Comparison of ENCODE assay signal across 8 cellular contexts in genomic region chr11:126115820-126116319, GRCh38. TPM values are rescaled to one million over a fixed set of nuclear protein-coding genes. Genes with fewer than 3 reads are reported as not detected.
DNase-seq lines count a peak whose midpoint lies in the region; ATAC-seq, FAIRE-seq and TF ChIP-seq lines count a peak whose summit lies in the region.

No MANE protein-coding gene starts in this region.

- POLR2A ChIA-PET in Caco-2 (lab: Charles Lee): no interaction called here

- H3K36me3 ChIP-seq in Caco-2 (ENCODE audit: control insufficient read depth, insufficient read depth, low read length): no peaks in the 10 kb centered on the region
- H3K36me3 ChIP-seq in bronchial epithelial cell (ENCODE audit: control insufficient read depth, insufficient read depth, low read length): no peaks in the 10 kb centered on the region
- no peaks in the 10 kb centered on the region for H3K36me3 ChIP-seq in lung (ENCODE audit: control insufficient read depth in 2 of 2, insufficient read depth in 2 of 2, low read length in 2 of 2)
- no peaks in the 10 kb centered on the region for H3K36me3 ChIP-seq in uterus

- TF ChIP-seq CTCF in Caco-2 (IDR thresholded peaks at IDR 0.05; ENCODE audit: insufficient read depth in 1 of 2, low read depth in 1 of 2, low read length in 1 of 2, severe bottlenecking in 1 of 2, unreplicated experiment in 1 of 2): peak; percentile 35 to 58
- TF ChIP-seq CTCF in bronchial epithelial cell (IDR thresholded peaks at IDR 0.05; ENCODE audit: insufficient read depth, low read length, severe bottlenecking): peak; percentile 48
- no peak for TF ChIP-seq CTCF in lung (IDR thresholded peaks at IDR 0.05; ENCODE audit: control extremely low read depth, extremely low read depth)
- TF ChIP-seq CTCF in uterus (IDR thresholded peaks at IDR 0.05): peak; percentile 21 to 32 (median 26)

- ATAC-seq in lung (ENCODE audit: insufficient read depth, low FRiP score): peak; percentile 68
- ATAC-seq in GM19452 (IDR thresholded peaks at IDR 0.05; ENCODE audit: unreplicated experiment): no peak

- 35 to 68% methylated on average over 14 of the region's 14 CpGs for WGBS in lung, 2 donors

- no TSS peak for BruUV-seq in Caco-2 (replicated peaks; lab: Mats Ljungman, UMichigan)

- H3K4me1 ChIP-seq in Caco-2 (no peaks in the 10 kb centered on the region; the same call in 1 of the 2 replicates), lung (ENCODE audit: control insufficient read depth in 2 of 2, insufficient read depth in 2 of 2, low read length in 2 of 2) (peaks cover 12 to 22% of the 10 kb centered on the region in 2 donors), uterus (peaks cover 8 to 23% of the 10 kb centered on the region in 2 donors)

- H3K4me1 Mint-ChIP-seq in Caco-2 (ENCODE audit: low read depth, unreplicated experiment): peaks cover 10% of the 10 kb centered on the region

- intact Hi-C loops in Caco-2 (cut with micrococcal nuclease; ENCODE audit: unreplicated experiment) (loop anchor here (1.0 kb wide), 2 partner anchors 31 to 193 kb away; no protein-coding TSS in a partner anchor), uterus (cut with DNase I; ENCODE audit: low total_unique reads) (no loop called here)

- H3K27ac ChIP-seq in lung (ENCODE audit: low read depth in 1 of 2, low read length in 1 of 2) (peak overlapping the region; percentile 75 to 93), uterus (peak overlapping the region; percentile 68 to 71)

- DNase-seq in Caco-2 (peak; percentile 70 to 80), NCI-H2029 treated with DMSO at 0.1 percent for 48 hours (lab: John Stamatoyannopoulos, UW) (peak; percentile 99), bronchial epithelial cell (ENCODE audit: low read depth) (peak; percentile 73), lung (ENCODE audit: low spot score) (peak; percentile 79), uterus (peak; percentile 75 to 77)
- DNase-seq in central memory CD4-positive, alpha-beta T cell: no peak
- DNase-seq in activated CD4-positive, CD25-positive, alpha-beta regulatory T cell (lab: John Stamatoyannopoulos, UW): no peak

- peak overlapping the region; percentile 24 for H3K4me3 Mint-ChIP-seq in Caco-2 (ENCODE audit: unreplicated experiment)

- no peaks in the 10 kb centered on the region for H3K9me3 ChIP-seq in Caco-2
- H3K9me3 ChIP-seq in lung (ENCODE audit: control insufficient read depth in 2 of 2, insufficient read depth in 1 of 2, low read length in 1 of 2): no peaks in the 10 kb centered on the region
- H3K9me3 ChIP-seq in uterus: no peaks in the 10 kb centered on the region

- no peak for TF ChIP-seq POLR2A in uterus (IDR thresholded peaks at IDR 0.05)

- H3K4me3 ChIP-seq in Caco-2 (ENCODE audit: low read depth, low read length) (no peak overlapping the region), bronchial epithelial cell (ENCODE audit: low read depth, low read length) (no peak overlapping the region), lung (no peak overlapping the region), uterus (no peak overlapping the region)

- no peaks in the 10 kb centered on the region for H3K27me3 Mint-ChIP-seq in Caco-2 (ENCODE audit: insufficient read depth, unreplicated experiment)

- H3K36me3 Mint-ChIP-seq in Caco-2 (ENCODE audit: insufficient read depth, unreplicated experiment): no peaks in the 10 kb centered on the region

- no peak for FAIRE-seq in bronchial epithelial cell (lab: Jason Lieb, UNC)

- no peaks in the 10 kb centered on the region for H3K9me3 Mint-ChIP-seq in Caco-2 (ENCODE audit: unreplicated experiment)

- H3K27me3 ChIP-seq in Caco-2 (replicated peaks; ENCODE audit: control insufficient read depth, insufficient read depth, low read length) (no peaks in the 10 kb centered on the region), bronchial epithelial cell (ENCODE audit: control insufficient read depth, insufficient read depth, low read length) (peaks cover 3% of the 10 kb centered on the region), lung (ENCODE audit: control insufficient read depth, insufficient read depth) (no peaks in the 10 kb centered on the region), uterus (no peaks in the 10 kb centered on the region)

- CTCF ChIA-PET in Caco-2 (lab: Charles Lee): interaction anchor here (0.6 kb wide), 1 partner anchor 13 kb away, joined by 3 read pairs; no protein-coding TSS in a partner anchor

- H3K27ac Mint-ChIP-seq in Caco-2 (ENCODE audit: unreplicated experiment): peak overlapping the region; percentile 54

RNA-seq across cellular contexts. Expression of gene CDON, which starts 53.2 kb away (rescaled TPM):
- total RNA-seq in Caco-2 (2022): 5.7 and 6.8 TPM in 2 replicates
- total RNA-seq in bronchial epithelial cell: 2.9 TPM in 2 replicates
- total RNA-seq in lung: 10 to 100 TPM; 17.8 to 25.6 TPM
- 1 to 10 TPM; 1.5 to 1.9 TPM for polyA plus RNA-seq in lung
- total RNA-seq in uterus: 100 to 1,000 TPM in 3 of 4 donors, 10 to 100 TPM in 1; 38.5 to 261 (median 213) TPM

Comparison
In these comparisons a context has a peak if more than half of its experiments do, and no peak if none do; other contexts are left out.
1. DNase-seq: peak in Caco-2 (2 of 2), NCI-H2029 treated with DMSO at 0.1 percent for 48 hours (single experiment), bronchial epithelial cell (single experiment), lung (single experiment) and uterus (2 of 2); none in central memory CD4-positive, alpha-beta T cell (single experiment) and activated CD4-positive, CD25-positive, alpha-beta regulatory T cell (0 of 4).